36 cellular contexts compared by ENCODE assay signal in the genomic region with DNA sequence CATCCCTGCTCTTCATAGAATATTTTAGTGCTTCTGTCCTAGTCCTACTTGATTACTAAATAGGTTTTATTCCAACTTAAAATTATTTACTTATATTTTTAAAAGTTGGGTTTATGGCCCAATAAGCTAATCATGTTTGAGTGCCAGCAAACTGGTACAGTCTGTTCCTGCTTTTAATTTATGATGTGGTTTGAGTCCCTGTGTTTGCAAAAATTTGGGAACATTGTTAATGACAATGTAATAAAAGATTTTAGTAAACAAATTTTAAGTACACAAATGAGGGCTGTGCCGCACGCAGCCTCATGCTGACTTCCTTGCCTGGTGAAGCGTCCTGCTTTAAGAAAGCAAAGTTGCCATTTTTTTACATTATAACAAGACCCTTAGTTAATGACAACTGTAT.
"Had no signal": no experiment of that assay in that cellular context is flagged by ENCODE, and none has a peak within 500 bp of the region (broad histone marks: within the 10 kb centered on the region; RNA-seq: fewer than 3 reads in every experiment).

No MANE protein-coding gene starts in this region.

- H3K9me3 ChIP-seq: adrenal gland, MG63, Peyer's patch, SJSA1, SK-N-SH had no signal

- H3K9me3 Mint-ChIP-seq: activated B cell treated with CpG ODN at 0.5 μM for 24 hours; activated CD4-positive, alpha-beta memory T cell treated with anti-CD3 and anti-CD28 coated beads for 36 hours; activated naive CD4-positive, alpha-beta T cell treated with anti-CD3 and anti-CD28 coated beads for 36 hours; activated naive CD4-positive, alpha-beta T cell treated with anti-CD3 and anti-CD28 coated beads, Interleukin-2, amount 50 U/mL, for 72 hours; activated T-cell treated with anti-CD3 and anti-CD28 coated beads, Interleukin-2, amount 50 U/mL, for 4 hours; activated T-helper 1 cell treated with anti-CD3 and anti-CD28 coated beads, Interleukin-12 subunit alpha, Interleukin-12 subunit beta, Interleukin-2, Interleukin-4 antibody, amounts not matched to agents 30 ng/mL and 10 ng/mL and 1 ng/mL, durations not matched to agents 14 hours and 24 hours and 36 hours; T-helper 1 cell treated with Interleukin-12 subunit alpha and Interleukin-12 subunit beta and Interleukin-4 antibody, amounts not matched to agents 30 μg/mL and 1 μg/mL, for 36 hours; T-helper 2 cell treated with Interferon-gamma antibody and Interleukin-4, amounts not matched to agents 5 μg/mL and 100 μg/mL, for 36 hours had no signal

- H3K36me3 ChIP-seq: adrenal gland, brain microvascular endothelial cell, MG63, Peyer's patch, SJSA1 had no signal

- H3K27me3 ChIP-seq: adrenal gland, brain microvascular endothelial cell, MG63, Peyer's patch, SJSA1 had no signal

- H3K27ac Mint-ChIP-seq: activated B cell treated with CpG ODN at 0.5 μM for 24 hours; activated CD4-positive, alpha-beta memory T cell treated with anti-CD3 and anti-CD28 coated beads for 36 hours; activated naive CD4-positive, alpha-beta T cell treated with anti-CD3 and anti-CD28 coated beads for 36 hours; activated naive CD4-positive, alpha-beta T cell treated with anti-CD3 and anti-CD28 coated beads, Interleukin-2, amount 50 U/mL, for 72 hours; activated T-helper 1 cell treated with anti-CD3 and anti-CD28 coated beads, Interleukin-12 subunit alpha, Interleukin-12 subunit beta, Interleukin-2, Interleukin-4 antibody, amounts not matched to agents 30 ng/mL and 10 ng/mL and 1 ng/mL, durations not matched to agents 14 hours and 24 hours and 36 hours; T-helper 1 cell treated with Interleukin-12 subunit alpha and Interleukin-12 subunit beta and Interleukin-4 antibody, amounts not matched to agents 30 μg/mL and 1 μg/mL, for 36 hours; T-helper 2 cell treated with Interferon-gamma antibody and Interleukin-4, amounts not matched to agents 5 μg/mL and 100 μg/mL, for 36 hours had no signal

- H3K27ac ChIP-seq: adrenal gland, brain microvascular endothelial cell, Peyer's patch, SJSA1 had no signal

- H3K4me1 ChIP-seq: Peyer's patch had no signal

- H3K4me3 Mint-ChIP-seq: activated B cell treated with CpG ODN at 0.5 μM for 24 hours; activated CD4-positive, alpha-beta memory T cell treated with anti-CD3 and anti-CD28 coated beads for 36 hours; activated naive CD4-positive, alpha-beta T cell treated with anti-CD3 and anti-CD28 coated beads for 36 hours; activated T-cell treated with anti-CD3 and anti-CD28 coated beads, Interleukin-2, amount 50 U/mL, for 4 hours; activated T-helper 1 cell treated with anti-CD3 and anti-CD28 coated beads, Interleukin-12 subunit alpha, Interleukin-12 subunit beta, Interleukin-2, Interleukin-4 antibody, amounts not matched to agents 30 ng/mL and 10 ng/mL and 1 ng/mL, durations not matched to agents 14 hours and 24 hours and 36 hours; T-helper 1 cell treated with Interleukin-12 subunit alpha and Interleukin-12 subunit beta and Interleukin-4 antibody, amounts not matched to agents 30 μg/mL and 1 μg/mL, for 36 hours; T-helper 2 cell treated with Interferon-gamma antibody and Interleukin-4, amounts not matched to agents 5 μg/mL and 100 μg/mL, for 36 hours had no signal

- DNase-seq: activated B cell treated with CpG ODN at 0.5 μM for 24 hours; activated CD4-positive, alpha-beta memory T cell treated with anti-CD3 and anti-CD28 coated beads for 36 hours; activated CD4-positive, alpha-beta T cell treated with anti-CD3 and anti-CD28 coated beads for 4 hours; activated CD4-positive, alpha-beta T cell treated with anti-CD3 and anti-CD28 coated beads, Interleukin-2, amount 50 U/mL, for 1 hour; activated CD4-positive, CD25-positive, alpha-beta regulatory T cell treated with anti-CD3 and anti-CD28 coated beads, Interleukin-2, amount 50 U/mL, for 72 hours; activated CD8-positive, alpha-beta memory T cell treated with anti-CD3 and anti-CD28 coated beads, Interleukin-2, amount 50 U/mL, for 4 hours; activated gamma-delta T cell treated with Interleukin-2 at 50 U/mL for 16 hours; activated naive CD4-positive, alpha-beta T cell treated with anti-CD3 and anti-CD28 coated beads for 36 hours; activated T-cell treated with anti-CD3 and anti-CD28 coated beads for 4 hours; activated T-cell treated with anti-CD3 and anti-CD28 coated beads, Interleukin-2, amount 50 U/mL, for 4 hours; adrenal gland; brain microvascular endothelial cell; central memory CD4-positive, alpha-beta T cell; Karpas-422; MG63; MV-4-11; NCI-H1092; NCI-H1436 treated with DMSO at 0.1 percent for 48 hours; NCI-H187; NCI-H2029 treated with DMSO at 0.1 percent for 48 hours; NCI-H2107; NCI-H2171; NCI-H510A; NCI-H526; NCI-H748 treated with DMSO at 0.1 percent for 48 hours; NK-92 treated with Interleukin-12 subunit alpha and Interleukin-12 subunit beta, amount 100 ng/mL, for 24 hours; PC-3; Peyer's patch; RPMI8226; SHP77 treated with DMSO at 0.1 percent for 48 hours; SK-N-SH had no signal

- ATAC-seq: activated naive CD4-positive, alpha-beta T cell treated with anti-CD3 and anti-CD28 coated beads, Interleukin-2, amount 50 U/mL, for 72 hours; activated T-cell treated with anti-CD3 and anti-CD28 coated beads, Interleukin-2, amount 50 U/mL, for 4 hours; PC-3 had no signal

- H3K4me3 ChIP-seq: adrenal gland, MG63, Peyer's patch, SJSA1 had no signal

- H3K36me3 Mint-ChIP-seq: activated CD4-positive, alpha-beta memory T cell treated with anti-CD3 and anti-CD28 coated beads for 36 hours; activated naive CD4-positive, alpha-beta T cell treated with anti-CD3 and anti-CD28 coated beads, Interleukin-2, amount 50 U/mL, for 72 hours had no signal

- H3K4me1 Mint-ChIP-seq: activated B cell treated with CpG ODN at 0.5 μM for 24 hours had no signal
